1 cellular context compared by ENCODE assay signal in genomic region chr11:18394300-18394927, GRCh38.
TF ChIP-seq lines count a peak whose summit lies in the region.

LDHA (plus strand) TSS chr11:18394563; CDS start chr11:18396843, 2,280 bp downstream.

TF ChIP-seq in K562, 482 proteins besides CTCF, POLR2A, EP300 and RAD21 (continued from another document and continues in another):
- TF ChIP-seq ZBTB40 (IDR thresholded peaks at IDR 0.05) (no peak), ZBTB40 (CRISPR knock-in tag; IDR thresholded peaks at IDR 0.05) (no peak), NR3C1 (CRISPR knock-in tag; IDR thresholded peaks at IDR 0.05) (peak; percentile 91; the same call in 1 of the 2 replicates), FIP1L1 (IDR thresholded peaks at IDR 0.05; ENCODE audit: low read depth, low read length, poor library complexity, severe bottlenecking) (peak; percentile 99), ZNF324 (CRISPR knock-in tag; IDR thresholded peaks at IDR 0.05) (no peak), STAT6 (CRISPR knock-in tag; IDR thresholded peaks at IDR 0.05) (no peak; the same call in 1 of the 2 replicates), ZBTB8A (IDR thresholded peaks at IDR 0.05; ENCODE audit: partially characterized antibody) (no peak), CBFB (CRISPR knock-in tag; IDR thresholded peaks at IDR 0.05) (no peak), NCOR1 (IDR thresholded peaks at IDR 0.05) (peak; percentile 50), ZHX1 (conservative IDR thresholded peaks at IDR 0.05; ENCODE audit: low read length) (no peak), TBP (optimal IDR thresholded peaks at IDR 0.05; ENCODE audit: low read depth, low read length) (peak; percentile 98), ZNF76 (CRISPR knock-in tag; IDR thresholded peaks at IDR 0.05; ENCODE audit: borderline replicate concordance) (no peak), TOE1 (IDR thresholded peaks at IDR 0.05; ENCODE audit: borderline replicate concordance) (peak; percentile 79), TOE1 (CRISPR knock-in tag; IDR thresholded peaks at IDR 0.05; ENCODE audit: borderline replicate concordance, low read depth) (no peak; the same call in 1 of the 2 replicates), SREBF2 (CRISPR knock-in tag; IDR thresholded peaks at IDR 0.05) (no peak), ZSCAN29 (IDR thresholded peaks at IDR 0.05) (no peak; the same call in 1 of the 2 replicates), CEBPG (CRISPR knock-in tag; IDR thresholded peaks at IDR 0.05) (0 out of 2 replicates have a peak, but pooled peaks have one; percentile 27), CEBPG (tag; conservative IDR thresholded peaks at IDR 0.05 in 1 of 2, IDR thresholded peaks at IDR 0.05 in 1 of 2) (no peak), NUFIP1 (IDR thresholded peaks at IDR 0.05; ENCODE audit: partially characterized antibody) (no peak), CC2D1A (IDR thresholded peaks at IDR 0.05) (no peak), MED1 (CRISPR knock-in tag; IDR thresholded peaks at IDR 0.05; ENCODE audit: borderline replicate concordance) (no peak), MITF (IDR thresholded peaks at IDR 0.05) (peak; percentile 42; the same call in 1 of the 2 replicates), ZNF354B (CRISPR knock-in tag; IDR thresholded peaks at IDR 0.05) (no peak), SAFB2 (IDR thresholded peaks at IDR 0.05; ENCODE audit: borderline replicate concordance, low read depth, low read length, severe bottlenecking) (no peak), EP400 (IDR thresholded peaks at IDR 0.05) (peak; percentile 96), RBBP5 (IDR thresholded peaks at IDR 0.05; ENCODE audit: borderline replicate concordance, insufficient read depth, low read length, poor library complexity, severe bottlenecking) (peak; percentile 63), ZNF23 (CRISPR knock-in tag; IDR thresholded peaks at IDR 0.05) (no peak), PML (IDR thresholded peaks at IDR 0.05; ENCODE audit: low read length) (peak; percentile 74)
- TF ChIP-seq, protein P1, sequence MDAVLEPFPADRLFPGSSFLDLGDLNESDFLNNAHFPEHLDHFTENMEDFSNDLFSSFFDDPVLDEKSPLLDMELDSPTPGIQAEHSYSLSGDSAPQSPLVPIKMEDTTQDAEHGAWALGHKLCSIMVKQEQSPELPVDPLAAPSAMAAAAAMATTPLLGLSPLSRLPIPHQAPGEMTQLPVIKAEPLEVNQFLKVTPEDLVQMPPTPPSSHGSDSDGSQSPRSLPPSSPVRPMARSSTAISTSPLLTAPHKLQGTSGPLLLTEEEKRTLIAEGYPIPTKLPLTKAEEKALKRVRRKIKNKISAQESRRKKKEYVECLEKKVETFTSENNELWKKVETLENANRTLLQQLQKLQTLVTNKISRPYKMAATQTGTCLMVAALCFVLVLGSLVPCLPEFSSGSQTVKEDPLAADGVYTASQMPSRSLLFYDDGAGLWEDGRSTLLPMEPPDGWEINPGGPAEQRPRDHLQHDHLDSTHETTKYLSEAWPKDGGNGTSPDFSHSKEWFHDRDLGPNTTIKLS (IDR thresholded peaks at IDR 0.05; ENCODE audit: borderline replicate concordance, low read depth), result peak; percentile 72; the same call in 1 of the 2 replicates
- TF ChIP-seq, protein P2, sequence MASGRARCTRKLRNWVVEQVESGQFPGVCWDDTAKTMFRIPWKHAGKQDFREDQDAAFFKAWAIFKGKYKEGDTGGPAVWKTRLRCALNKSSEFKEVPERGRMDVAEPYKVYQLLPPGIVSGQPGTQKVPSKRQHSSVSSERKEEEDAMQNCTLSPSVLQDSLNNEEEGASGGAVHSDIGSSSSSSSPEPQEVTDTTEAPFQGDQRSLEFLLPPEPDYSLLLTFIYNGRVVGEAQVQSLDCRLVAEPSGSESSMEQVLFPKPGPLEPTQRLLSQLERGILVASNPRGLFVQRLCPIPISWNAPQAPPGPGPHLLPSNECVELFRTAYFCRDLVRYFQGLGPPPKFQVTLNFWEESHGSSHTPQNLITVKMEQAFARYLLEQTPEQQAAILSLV (tag; IDR thresholded peaks at IDR 0.05), result 0 out of 2 replicates have a peak, but pooled peaks have one; percentile 26
- TF ChIP-seq, protein P3, sequence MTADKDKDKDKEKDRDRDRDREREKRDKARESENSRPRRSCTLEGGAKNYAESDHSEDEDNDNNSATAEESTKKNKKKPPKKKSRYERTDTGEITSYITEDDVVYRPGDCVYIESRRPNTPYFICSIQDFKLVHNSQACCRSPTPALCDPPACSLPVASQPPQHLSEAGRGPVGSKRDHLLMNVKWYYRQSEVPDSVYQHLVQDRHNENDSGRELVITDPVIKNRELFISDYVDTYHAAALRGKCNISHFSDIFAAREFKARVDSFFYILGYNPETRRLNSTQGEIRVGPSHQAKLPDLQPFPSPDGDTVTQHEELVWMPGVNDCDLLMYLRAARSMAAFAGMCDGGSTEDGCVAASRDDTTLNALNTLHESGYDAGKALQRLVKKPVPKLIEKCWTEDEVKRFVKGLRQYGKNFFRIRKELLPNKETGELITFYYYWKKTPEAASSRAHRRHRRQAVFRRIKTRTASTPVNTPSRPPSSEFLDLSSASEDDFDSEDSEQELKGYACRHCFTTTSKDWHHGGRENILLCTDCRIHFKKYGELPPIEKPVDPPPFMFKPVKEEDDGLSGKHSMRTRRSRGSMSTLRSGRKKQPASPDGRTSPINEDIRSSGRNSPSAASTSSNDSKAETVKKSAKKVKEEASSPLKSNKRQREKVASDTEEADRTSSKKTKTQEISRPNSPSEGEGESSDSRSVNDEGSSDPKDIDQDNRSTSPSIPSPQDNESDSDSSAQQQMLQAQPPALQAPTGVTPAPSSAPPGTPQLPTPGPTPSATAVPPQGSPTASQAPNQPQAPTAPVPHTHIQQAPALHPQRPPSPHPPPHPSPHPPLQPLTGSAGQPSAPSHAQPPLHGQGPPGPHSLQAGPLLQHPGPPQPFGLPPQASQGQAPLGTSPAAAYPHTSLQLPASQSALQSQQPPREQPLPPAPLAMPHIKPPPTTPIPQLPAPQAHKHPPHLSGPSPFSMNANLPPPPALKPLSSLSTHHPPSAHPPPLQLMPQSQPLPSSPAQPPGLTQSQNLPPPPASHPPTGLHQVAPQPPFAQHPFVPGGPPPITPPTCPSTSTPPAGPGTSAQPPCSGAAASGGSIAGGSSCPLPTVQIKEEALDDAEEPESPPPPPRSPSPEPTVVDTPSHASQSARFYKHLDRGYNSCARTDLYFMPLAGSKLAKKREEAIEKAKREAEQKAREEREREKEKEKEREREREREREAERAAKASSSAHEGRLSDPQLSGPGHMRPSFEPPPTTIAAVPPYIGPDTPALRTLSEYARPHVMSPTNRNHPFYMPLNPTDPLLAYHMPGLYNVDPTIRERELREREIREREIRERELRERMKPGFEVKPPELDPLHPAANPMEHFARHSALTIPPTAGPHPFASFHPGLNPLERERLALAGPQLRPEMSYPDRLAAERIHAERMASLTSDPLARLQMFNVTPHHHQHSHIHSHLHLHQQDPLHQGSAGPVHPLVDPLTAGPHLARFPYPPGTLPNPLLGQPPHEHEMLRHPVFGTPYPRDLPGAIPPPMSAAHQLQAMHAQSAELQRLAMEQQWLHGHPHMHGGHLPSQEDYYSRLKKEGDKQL (CRISPR knock-in tag; IDR thresholded peaks at IDR 0.05; ENCODE audit: borderline replicate concordance), result no peak
